22 cellular contexts compared by ENCODE assay signal in the genomic region with DNA sequence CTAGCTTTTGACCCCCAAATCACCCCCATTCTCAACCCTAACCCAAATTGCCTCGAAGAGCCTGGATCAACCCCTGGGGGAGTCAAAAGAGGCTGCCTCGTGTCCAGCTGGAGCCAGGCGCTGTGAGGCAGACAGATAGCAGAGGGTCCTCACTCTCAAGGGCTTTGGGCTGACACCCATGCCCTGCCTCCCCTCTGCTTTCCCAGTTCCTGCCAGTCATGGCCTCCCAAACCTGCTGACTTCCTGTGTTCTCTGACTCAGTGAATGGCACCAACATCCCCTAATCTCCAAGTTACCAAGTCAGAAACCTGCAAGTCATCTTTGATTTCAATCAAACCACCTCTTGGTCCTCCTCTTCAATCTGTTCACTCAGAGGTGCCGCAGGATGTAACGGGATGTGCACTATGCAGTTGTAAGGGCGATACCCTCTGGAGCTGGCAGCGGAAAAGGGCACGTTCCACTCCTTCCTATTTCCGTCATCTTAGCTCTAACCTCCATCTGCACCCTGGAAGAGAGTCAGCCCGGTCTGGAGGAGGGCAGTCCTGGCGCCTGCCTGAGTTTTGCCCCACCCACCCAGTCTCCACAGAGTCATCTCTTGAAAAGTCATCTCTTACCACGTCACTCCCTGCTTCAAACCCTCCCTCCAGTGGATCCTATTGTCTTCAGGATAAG.
"Had no signal": no experiment of that assay in that cellular context is flagged by ENCODE, and none has a peak within 500 bp of the region (broad histone marks: within the 10 kb centered on the region; RNA-seq: fewer than 3 reads in every experiment).

No MANE protein-coding gene starts in this region.

- FAIRE-seq: keratinocyte, TTC549 had no signal

- H3K36me3 Mint-ChIP-seq: activated naive CD8-positive, alpha-beta T cell treated with anti-CD3 and anti-CD28 coated beads, Interleukin-2, amount 10 ng/mL, durations not matched to agents 7 days and 5 days; memory B cell; naive thymus-derived CD4-positive, alpha-beta T cell had no signal

- H3K79me2 ChIP-seq: hepatocyte had no signal

- H3K4me2 ChIP-seq: hepatocyte had no signal

- H3K4me3 Mint-ChIP-seq: activated naive CD8-positive, alpha-beta T cell treated with anti-CD3 and anti-CD28 coated beads, Interleukin-2, amount 10 ng/mL, durations not matched to agents 7 days and 5 days; activated T-cell treated with anti-CD3 and anti-CD28 coated beads, Interleukin-2, amount 50 U/mL, for 4 hours; dendritic cell treated with granulocyte-macrophage colony-stimulating factor and Interleukin-4, amounts not matched to agents 40 ng/mL and 50 ng/mL, for 4 days; effector memory CD8-positive, alpha-beta T cell; memory B cell; naive thymus-derived CD4-positive, alpha-beta T cell; T-helper 1 cell treated with Interleukin-12 subunit alpha and Interleukin-12 subunit beta and Interleukin-4 antibody, amounts not matched to agents 30 μg/mL and 1 μg/mL, for 36 hours had no signal

- H3K27ac Mint-ChIP-seq: activated naive CD8-positive, alpha-beta T cell treated with anti-CD3 and anti-CD28 coated beads, Interleukin-2, amount 10 ng/mL, durations not matched to agents 7 days and 5 days; dendritic cell treated with granulocyte-macrophage colony-stimulating factor and Interleukin-4, amounts not matched to agents 40 ng/mL and 50 ng/mL, for 4 days; effector memory CD8-positive, alpha-beta T cell; memory B cell; naive thymus-derived CD4-positive, alpha-beta T cell; T-helper 1 cell treated with Interleukin-12 subunit alpha and Interleukin-12 subunit beta and Interleukin-4 antibody, amounts not matched to agents 30 μg/mL and 1 μg/mL, for 36 hours had no signal

- H3K27ac ChIP-seq: breast epithelium, epithelial cell of prostate, hepatocyte, left ventricle myocardium inferior had no signal

- H3K36me3 ChIP-seq: breast epithelium, left ventricle myocardium inferior had no signal

- H3K9me3 Mint-ChIP-seq: activated naive CD8-positive, alpha-beta T cell treated with anti-CD3 and anti-CD28 coated beads, Interleukin-2, amount 10 ng/mL, durations not matched to agents 7 days and 5 days; activated T-cell treated with anti-CD3 and anti-CD28 coated beads, Interleukin-2, amount 50 U/mL, for 4 hours; dendritic cell treated with granulocyte-macrophage colony-stimulating factor and Interleukin-4, amounts not matched to agents 40 ng/mL and 50 ng/mL, for 4 days; effector memory CD8-positive, alpha-beta T cell; memory B cell; naive thymus-derived CD4-positive, alpha-beta T cell; T-helper 1 cell treated with Interleukin-12 subunit alpha and Interleukin-12 subunit beta and Interleukin-4 antibody, amounts not matched to agents 30 μg/mL and 1 μg/mL, for 36 hours had no signal

- H2AFZ ChIP-seq: hepatocyte had no signal

- DNase-seq: activated CD4-positive, alpha-beta T cell treated with anti-CD3 and anti-CD28 coated beads, Interleukin-2, amount 50 U/mL, for 4 hours; activated CD4-positive, CD25-positive, alpha-beta regulatory T cell; activated effector memory CD4-positive, alpha-beta T cell treated with anti-CD3 and anti-CD28 coated beads, Interleukin-2, amount 50 U/mL, for 16 hours; activated naive CD8-positive, alpha-beta T cell treated with anti-CD3 and anti-CD28 coated beads, Interleukin-2, amount 10 ng/mL, durations not matched to agents 7 days and 5 days; activated T-cell treated with anti-CD3 and anti-CD28 coated beads, Interleukin-2, amount 50 U/mL, for 4 hours; anterior cingulate cortex; effector memory CD8-positive, alpha-beta T cell; left ventricle myocardium inferior; mucosa of descending colon; naive thymus-derived CD4-positive, alpha-beta T cell; retina; stimulated activated CD4-positive, alpha-beta T cell treated with anti-CD3 and anti-CD28 coated beads, Interleukin-2, amount 100 ng/mL, for 48 hours; stimulated activated naive CD4-positive, alpha-beta T cell; trophoblast cell had no signal

- ATAC-seq: activated T-cell treated with anti-CD3 and anti-CD28 coated beads, Interleukin-2, amount 50 U/mL, for 4 hours; effector memory CD8-positive, alpha-beta T cell; mucosa of descending colon; naive thymus-derived CD4-positive, alpha-beta T cell had no signal

- H3K4me1 Mint-ChIP-seq: memory B cell had no signal

- H3K4me1 ChIP-seq: left ventricle myocardium inferior had no signal

- H3K4me3 ChIP-seq: breast epithelium, hepatocyte, left ventricle myocardium inferior, mucosa of descending colon had no signal

- H3K27me3 ChIP-seq: breast epithelium, hepatocyte had no signal

- H3K9me3 ChIP-seq: breast epithelium, left ventricle myocardium inferior, mucosa of descending colon had no signal
